21 cellular contexts compared by ENCODE assay signal in genomic region chr7:113873554-113874151, GRCh38. TPM values are rescaled to one million over a fixed set of nuclear protein-coding genes. Genes with fewer than 3 reads are reported as not detected.
DNase-seq lines count a peak whose midpoint lies in the region; ATAC-seq, FAIRE-seq and TF ChIP-seq lines count a peak whose summit lies in the region.
"Had no signal": no experiment of that assay in that cellular context is flagged by ENCODE, and none has a peak within 500 bp of the region (broad histone marks: within the 10 kb centered on the region; RNA-seq: fewer than 3 reads in every experiment).

No MANE protein-coding gene starts in this region.

- WGBS in HepG2 (ENCODE audit: low lambda C conversion rate) = 2% methylated on average over 2 of the region's 2 CpGs
- WGBS in right lobe of liver (ENCODE audit: insufficient coverage, low coverage, low lambda C conversion rate, missing lambda C conversion rate) = 31% methylated on average over 2 of the region's 2 CpGs

- no peaks in the 10 kb centered on the region for H3K9me3 ChIP-seq in HepG2 (ENCODE audit: low read length)
- H3K9me3 ChIP-seq in right lobe of liver = no peaks in the 10 kb centered on the region
- H3K9me3 ChIP-seq in adipocyte (ENCODE audit: control insufficient read depth, low read length) = no peaks in the 10 kb centered on the region
- H3K9me3 ChIP-seq: HAP-1 had no signal

- TF ChIP-seq POLR2A in HepG2 (IDR thresholded peaks at IDR 0.05; ENCODE audit: insufficient read depth in 1 of 2, low read depth in 2 of 2, low read length in 2 of 2) = no peak
- no peak for TF ChIP-seq POLR2A in right lobe of liver (IDR thresholded peaks at IDR 0.05)

- CTCF ChIA-PET in HepG2 (lab: Yijun Ruan, JAX; ENCODE audit: low intra/inter-chr PET ratio, low total read pairs) = no interaction called here

- H2AFZ ChIP-seq in HepG2 (ENCODE audit: low read length) = no peak overlapping the region

- H3K4me3 ChIP-seq in HepG2 (replicated peaks in 1 of 3; ENCODE audit: insufficient read depth in 1 of 3, low read depth in 2 of 3, low read length in 3 of 3) (no peak overlapping the region), right lobe of liver (no peak overlapping the region), adipocyte (ENCODE audit: low read length) (no peak overlapping the region), H7 (ENCODE audit: insufficient read depth, low read depth, low read length) (no peak overlapping the region)
- H3K4me3 ChIP-seq: HAP-1, K562 had no signal

- POLR2A ChIA-PET in HepG2 (lab: Yijun Ruan, JAX) = no interaction called here

- in situ Hi-C loops in HepG2 (cut with HindIII; ENCODE audit: extremely low pct_ligation_motif_present, low pct_unique_long_range_greater_than_20kb) = no loop called here

- no peaks in the 10 kb centered on the region for H3K79me2 ChIP-seq in HepG2 (ENCODE audit: insufficient read depth, low read length)

- H3K36me3 ChIP-seq in HepG2 (replicated peaks in 1 of 2; ENCODE audit: control insufficient read depth in 1 of 2, insufficient read depth in 2 of 2, low read length in 2 of 2) = no peaks in the 10 kb centered on the region
- H3K36me3 ChIP-seq in right lobe of liver = no peaks in the 10 kb centered on the region
- H3K36me3 ChIP-seq in adipocyte (ENCODE audit: control insufficient read depth, insufficient read depth, low read length, severe bottlenecking) = no peaks in the 10 kb centered on the region
- H3K36me3 ChIP-seq in H7 (replicated peaks; ENCODE audit: control insufficient read depth, insufficient read depth, low read length) = no peaks in the 10 kb centered on the region
- H3K36me3 ChIP-seq: HAP-1 had no signal

- DNase-seq in HepG2 (ENCODE audit: low spot score) (no peak), right lobe of liver (no peak), adipocyte (ENCODE audit: low read depth) (peak; percentile 25), kidney glomerular epithelial cell (lab: John Stamatoyannopoulos, UW) (peak; percentile 37), GM10266 (ENCODE audit: extremely low spot score) (no peak), H7 (no peak)
- DNase-seq: COR-L47, DMS79, GDM1, NCI-H1092, NCI-H774, SHP77 treated with DMSO at 0.1 percent for 48 hours had no signal

- intact Hi-C loops in HepG2 (cut with micrococcal nuclease; ENCODE audit: unreplicated experiment) (no loop called here), right lobe of liver (cut with DNase I) (no loop called here)

- TF ChIP-seq RAD21 in HepG2 (CRISPR knock-in tag; IDR thresholded peaks at IDR 0.05) = no peak

- no peak overlapping the region for H3K4me2 ChIP-seq in HepG2 (ENCODE audit: low read depth, low read length)

- H3K4me1 ChIP-seq in HepG2 (ENCODE audit: insufficient read depth, low read length) = no peaks in the 10 kb centered on the region
- no peaks in the 10 kb centered on the region for H3K4me1 ChIP-seq in right lobe of liver
- no peaks in the 10 kb centered on the region for H3K4me1 ChIP-seq in adipocyte (ENCODE audit: control insufficient read depth, insufficient read depth, low read length)
- H3K4me1 ChIP-seq: HAP-1 had no signal

- no peaks in the 10 kb centered on the region for H4K20me1 ChIP-seq in HepG2 (ENCODE audit: insufficient read depth, low read length)

- no peak for FAIRE-seq in HepG2 (lab: Jason Lieb, UNC)
- FAIRE-seq: K562 had no signal

- BruUV-seq in HepG2 (replicated peaks; lab: Mats Ljungman, UMichigan) = no TSS peak

- H3K27me3 ChIP-seq in HepG2 (ENCODE audit: control insufficient read depth in 1 of 2, insufficient read depth in 2 of 2, low read length in 2 of 2) (no peaks in the 10 kb centered on the region), right lobe of liver (no peaks in the 10 kb centered on the region), adipocyte (replicated peaks; ENCODE audit: control insufficient read depth, insufficient read depth, low read length) (no peaks in the 10 kb centered on the region), H7 (ENCODE audit: control insufficient read depth, insufficient read depth, low read length) (no peaks in the 10 kb centered on the region)

- H3K27ac ChIP-seq in HepG2 (ENCODE audit: extremely low read length, insufficient read depth, low read length) = no peak overlapping the region
- no peak overlapping the region for H3K27ac ChIP-seq in right lobe of liver

- H3K9ac ChIP-seq in HepG2 (ENCODE audit: insufficient read depth, low read depth, low read length) (no peak overlapping the region), adipocyte (ENCODE audit: low read length) (no peak overlapping the region)

- TF ChIP-seq CTCF in HepG2 (CRISPR knock-in tag; IDR thresholded peaks at IDR 0.05) (no peak), right lobe of liver (IDR thresholded peaks at IDR 0.05) (no peak), GM10266 (IDR thresholded peaks at IDR 0.05; ENCODE audit: control insufficient read depth, insufficient read depth, low read depth, missing control alignments) (no peak)

- TF ChIP-seq EP300 in HepG2 (IDR thresholded peaks at IDR 0.05; ENCODE audit: low read depth in 2 of 2, low read length in 2 of 2) (no peak), HepG2 (CRISPR knock-in tag; IDR thresholded peaks at IDR 0.05; ENCODE audit: borderline replicate concordance) (no peak)

- ATAC-seq in HepG2 (no peak), right lobe of liver (no peak), GM18867 (IDR thresholded peaks at IDR 0.05; ENCODE audit: unreplicated experiment) (no peak), GM21529 (IDR thresholded peaks at IDR 0.05; ENCODE audit: unreplicated experiment) (no peak)
- ATAC-seq: K562, Panc1 had no signal

TF ChIP-seq in HepG2, 621 proteins besides CTCF, POLR2A, EP300 and RAD21:
- peak; percentile 53 for TF ChIP-seq ATF7 (IDR thresholded peaks at IDR 0.05)
- TF ChIP-seq ATF7 (CRISPR knock-in tag; IDR thresholded peaks at IDR 0.05) = no peak
- TF ChIP-seq AFF4 (CRISPR knock-in tag; IDR thresholded peaks at IDR 0.05) = no peak
- peak; percentile 36; the same call in 1 of the 2 replicates for TF ChIP-seq CREB1 (IDR thresholded peaks at IDR 0.05)
- no peak for TF ChIP-seq CREB1 (CRISPR knock-in tag; IDR thresholded peaks at IDR 0.05)

RNA-seq across cellular contexts. Expression of gene PPP1R3A, which starts 45.2 kb away (rescaled TPM):
- total RNA-seq in HepG2 (2016; rRNA removed; fragmentation: Illumina TruSeq; extraction: Trizol) (not detected in 2 replicates), right lobe of liver (under 1 TPM in 1 of 6 experiments, not detected in 5; 0.06 TPM)
- total RNA-seq in HepG2 (2016; cell fraction: cytosol; rRNA removed; fragmentation: Illumina TruSeq; extraction: Trizol; ENCODE audit: low read depth) = not detected in 2 replicates
- not detected in 2 replicates for total RNA-seq in HepG2 (2016; cell fraction: insoluble cytoplasmic fraction; rRNA removed; fragmentation: Illumina TruSeq; extraction: Trizol)
- not detected in 2 replicates for total RNA-seq in HepG2 (2016; cell fraction: membrane; rRNA removed; fragmentation: Illumina TruSeq; extraction: Trizol)
- total RNA-seq in HepG2 (2016; cell fraction: nucleus; rRNA removed; fragmentation: Illumina TruSeq; extraction: Trizol) = not detected in 2 replicates
- polyA plus RNA-seq in HepG2 (2011; rRNA removed) = not detected in 2 replicates
- not detected in 2 replicates for polyA plus RNA-seq in HepG2 (2011; cell fraction: cytosol; rRNA removed)
- polyA plus RNA-seq in HepG2 (2011; cell fraction: nucleus; rRNA removed) = not detected in 2 replicates
- polyA plus RNA-seq in HepG2 (2012) = not detected in 2 replicates
- not detected in 2 replicates for polyA plus RNA-seq in HepG2 (2016; cell fraction: cytosol; fragmentation: Illumina TruSeq; extraction: Trizol; ENCODE audit: low read depth)
- polyA plus RNA-seq in HepG2 (2016; cell fraction: insoluble cytoplasmic fraction; fragmentation: Illumina TruSeq; extraction: Trizol; ENCODE audit: low read depth) = not detected in 2 replicates
- not detected in 2 replicates for polyA plus RNA-seq in HepG2 (2016; cell fraction: membrane; fragmentation: Illumina TruSeq; extraction: Trizol; ENCODE audit: low read depth)
- polyA plus RNA-seq in HepG2 (2016; cell fraction: nucleus; fragmentation: Illumina TruSeq; extraction: Trizol; ENCODE audit: insufficient read depth, low read depth) = not detected in 2 replicates
- not detected in 2 replicates for polyA minus RNA-seq in HepG2 (2011; rRNA and poly(A)+ RNA removed; ENCODE audit: low replicate concordance)
- polyA minus RNA-seq in HepG2 (2011; cell fraction: cytosol; rRNA and poly(A)+ RNA removed) = not detected in 2 replicates
- polyA minus RNA-seq in HepG2 (2011; cell fraction: nucleus; rRNA and poly(A)+ RNA removed) = 0.25 and 0.26 TPM in 2 replicates
- not detected in 2 replicates for total RNA-seq in H7 (2014; rRNA removed; shearing (Covaris generic))
- total RNA-seq: HT-29, K562, MCF 10A, NCI-H460 had no signal
- polyA plus RNA-seq: CD14-positive monocyte had no signal

Comparison
In these comparisons a context has a peak if more than half of its experiments do, and no peak if none do; other contexts are left out.
1. DNase-seq: peak in adipocyte (single experiment) and kidney glomerular epithelial cell (single experiment); none in HepG2 (single experiment), right lobe of liver (0 of 3), GM10266 (single experiment) and H7 (single experiment).